In the genomic region with DNA sequence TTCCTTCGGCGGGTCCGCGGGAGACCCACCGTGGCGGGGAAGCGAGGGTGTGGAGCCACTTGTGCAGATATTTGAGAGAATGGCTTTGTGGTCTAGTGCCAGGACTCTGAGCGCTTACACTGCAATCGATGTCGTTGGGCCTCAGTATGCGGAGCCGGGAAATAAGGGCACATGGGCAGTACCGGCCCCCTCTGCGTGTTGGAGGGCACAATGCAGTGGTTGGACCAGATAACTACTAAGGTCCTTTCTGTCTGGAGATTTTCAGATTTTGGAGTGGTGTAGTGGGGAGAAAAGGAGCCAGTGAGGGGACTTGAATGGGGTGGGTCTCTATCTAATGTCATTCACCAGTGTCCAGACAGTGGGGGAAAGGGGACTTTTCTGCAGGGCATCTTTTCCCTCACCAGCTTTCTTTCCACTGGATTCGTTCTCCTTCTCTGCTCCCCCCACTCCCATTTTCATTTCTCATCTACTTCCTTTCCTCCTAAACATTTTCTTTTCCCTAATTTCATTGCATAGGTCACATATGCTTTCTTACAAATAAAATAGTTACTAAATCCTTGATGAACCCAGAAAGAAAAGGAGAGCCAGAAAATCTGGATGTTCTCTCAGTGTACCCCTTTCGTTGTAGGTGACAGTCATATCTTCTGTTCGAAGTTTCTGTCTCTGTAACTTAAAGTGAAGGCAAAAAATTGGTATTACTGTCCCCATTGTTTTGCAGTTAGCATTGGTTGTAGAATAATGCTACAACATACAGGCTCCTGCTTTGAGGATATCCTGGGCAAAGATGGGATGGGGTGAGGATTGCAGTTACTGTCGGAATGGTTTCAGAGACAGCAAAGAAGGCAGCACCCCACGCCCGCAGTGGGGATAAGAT, we compare ENCODE assay signal across 9 cellular contexts. TPM values are rescaled to one million over a fixed set of nuclear protein-coding genes. Genes with fewer than 3 reads are reported as not detected.
DNase-seq lines count a peak whose midpoint lies in the region; ATAC-seq, FAIRE-seq and TF ChIP-seq lines count a peak whose summit lies in the region.
"Had no signal": no experiment of that assay in that cellular context is flagged by ENCODE, and none has a peak within 500 bp of the region (broad histone marks: within the 10 kb centered on the region; RNA-seq: fewer than 3 reads in every experiment).

No MANE protein-coding gene starts in this region.

- no peaks in the 10 kb centered on the region for H3K9me3 ChIP-seq in CD8-positive, alpha-beta memory T cell (ENCODE audit: low read length)
- H3K9me3 ChIP-seq in astrocyte (ENCODE audit: insufficient read depth, low read depth, low read length) (no peaks in the 10 kb centered on the region), lower lobe of right lung (no peaks in the 10 kb centered on the region), vagina (no peaks in the 10 kb centered on the region)

- peaks cover 40% of the 10 kb centered on the region for H3K27me3 ChIP-seq in CD8-positive, alpha-beta memory T cell (ENCODE audit: insufficient read depth, low read length, poor library complexity, severe bottlenecking)
- H3K27me3 ChIP-seq in astrocyte (ENCODE audit: insufficient read depth, low read length) (peaks cover 41% of the 10 kb centered on the region), lower lobe of right lung (ENCODE audit: low read depth) (peaks cover 13% of the 10 kb centered on the region), vagina (no peaks in the 10 kb centered on the region)

- H3K79me2 ChIP-seq in astrocyte (ENCODE audit: insufficient read depth, low read length) = peaks cover 16% of the 10 kb centered on the region

- POLR2A ChIA-PET in CD8-positive, alpha-beta memory T cell (lab: Charles Lee) = interaction anchor here (0.6 kb wide), 1 partner anchor 42 kb away, joined by 5 read pairs; no protein-coding TSS in a partner anchor

- FAIRE-seq in astrocyte (lab: Jason Lieb, UNC) = no peak
- FAIRE-seq: TTC549 had no signal

- H3K4me2 ChIP-seq in astrocyte (ENCODE audit: low read length) = peak overlapping the region; percentile 96

- H3K9ac ChIP-seq in astrocyte (ENCODE audit: low read length) = peak overlapping the region; percentile 96

- H3K4me1 Mint-ChIP-seq in CD8-positive, alpha-beta memory T cell = peaks cover 18 to 32% (median 28%) of the 10 kb centered on the region in 3 donors
- H3K4me1 Mint-ChIP-seq in astrocyte (ENCODE audit: low read depth, unreplicated experiment) = peaks cover 53% of the 10 kb centered on the region

- no peak overlapping the region for H3K27ac ChIP-seq in CD8-positive, alpha-beta memory T cell (ENCODE audit: low read depth, low read length)
- H3K27ac ChIP-seq in astrocyte (ENCODE audit: low read depth, low read length) = peak overlapping the region; percentile 83
- H3K27ac ChIP-seq in lower lobe of right lung = peak overlapping the region; percentile 99
- peak overlapping the region; percentile 99 for H3K27ac ChIP-seq in vagina

- H3K9me3 Mint-ChIP-seq in CD8-positive, alpha-beta memory T cell = no peaks in the 10 kb centered on the region
- no peaks in the 10 kb centered on the region for H3K9me3 Mint-ChIP-seq in astrocyte (ENCODE audit: unreplicated experiment)

- peaks cover 43% of the 10 kb centered on the region for H4K20me1 ChIP-seq in astrocyte (ENCODE audit: insufficient read depth, low read length)

- DNase-seq in CD8-positive, alpha-beta memory T cell = peak in 2 of 5 donors; percentile 7 to 17
- DNase-seq in HT-29 (ENCODE audit: low spot score) (peak; percentile 41), astrocyte (ENCODE audit: low read depth) (no peak), lower lobe of right lung (no peak), vagina (ENCODE audit: extremely low spot score in 2 of 2) (no peak), T-helper 9 cell (no peak)

- peaks cover 40 to 49% of the 10 kb centered on the region in 2 donors for H3K27me3 Mint-ChIP-seq in CD8-positive, alpha-beta memory T cell
- no peaks in the 10 kb centered on the region for H3K27me3 Mint-ChIP-seq in astrocyte (ENCODE audit: low read depth, unreplicated experiment)

- TF ChIP-seq CTCF in astrocyte (IDR thresholded peaks at IDR 0.05; ENCODE audit: insufficient read depth, low read depth, low read length) = no peak
- TF ChIP-seq CTCF in lower lobe of right lung (IDR thresholded peaks at IDR 0.05) = no peak
- TF ChIP-seq CTCF in vagina (IDR thresholded peaks at IDR 0.05) = no peak

- peak overlapping the region; percentile 52 for H3K4me3 ChIP-seq in CD8-positive, alpha-beta memory T cell (ENCODE audit: low read length)
- peak overlapping the region; percentile 70 for H3K4me3 ChIP-seq in astrocyte (ENCODE audit: insufficient read depth, low read depth, low read length)
- H3K4me3 ChIP-seq in lower lobe of right lung = peak overlapping the region; percentile 71
- peak overlapping the region; percentile 78 to 82 for H3K4me3 ChIP-seq in vagina

- H3K36me3 Mint-ChIP-seq in CD8-positive, alpha-beta memory T cell = peaks cover 0 to 7% (median 2%) of the 10 kb centered on the region in 3 donors
- H3K36me3 Mint-ChIP-seq in astrocyte (ENCODE audit: low read depth, unreplicated experiment) = peaks cover 5% of the 10 kb centered on the region

- H3K4me3 Mint-ChIP-seq in CD8-positive, alpha-beta memory T cell = peak overlapping the region; percentile 86 to 96 (median 96)
- peak overlapping the region; percentile 96 for H3K4me3 Mint-ChIP-seq in astrocyte (ENCODE audit: unreplicated experiment)

- no peaks in the 10 kb centered on the region for H3K36me3 ChIP-seq in CD8-positive, alpha-beta memory T cell (ENCODE audit: insufficient read depth, low read length)
- H3K36me3 ChIP-seq in astrocyte (ENCODE audit: insufficient read depth, low read length) = no peaks in the 10 kb centered on the region
- peaks cover 1% of the 10 kb centered on the region for H3K36me3 ChIP-seq in lower lobe of right lung
- H3K36me3 ChIP-seq in vagina = peaks cover 0 to 1% of the 10 kb centered on the region in 2 donors

- H3K27ac Mint-ChIP-seq in CD8-positive, alpha-beta memory T cell = peak overlapping the region in 7 of 8 donors; percentile 11 to 94 (median 46)
- peak overlapping the region; percentile 95 for H3K27ac Mint-ChIP-seq in astrocyte (ENCODE audit: unreplicated experiment)

- intact Hi-C loops in lower lobe of right lung (cut with DNase I) = no loop called here
- intact Hi-C loops in vagina (cut with DNase I) = loop anchor here (10.0 kb wide), 1 partner anchor 135 kb away; no protein-coding TSS in a partner anchor

- H2AFZ ChIP-seq in astrocyte (ENCODE audit: low read depth, low read length) = no peak overlapping the region

- ATAC-seq in lower lobe of right lung (no peak), GM21786 (IDR thresholded peaks at IDR 0.05; ENCODE audit: unreplicated experiment) (no peak), GM21717 (IDR thresholded peaks at IDR 0.05; ENCODE audit: unreplicated experiment) (no peak)

- CTCF ChIA-PET in CD8-positive, alpha-beta memory T cell (lab: Charles Lee) = interaction anchor here (0.7 kb wide), 1 partner anchor 28 kb away, joined by 3 read pairs; no protein-coding TSS in a partner anchor

- peaks cover 26% of the 10 kb centered on the region for H3K4me1 ChIP-seq in CD8-positive, alpha-beta memory T cell (ENCODE audit: insufficient read depth, low read length)
- H3K4me1 ChIP-seq in astrocyte (ENCODE audit: insufficient read depth, low read length) = peaks cover 15% of the 10 kb centered on the region
- peaks cover 39% of the 10 kb centered on the region for H3K4me1 ChIP-seq in lower lobe of right lung
- H3K4me1 ChIP-seq in vagina = peaks cover 44% of the 10 kb centered on the region

- TF ChIP-seq POLR2A in vagina (IDR thresholded peaks at IDR 0.05) = no peak

RNA-seq across cellular contexts. Expression of gene ATF3, which starts 1.4 kb away (rescaled TPM):
- total RNA-seq in CD8-positive, alpha-beta memory T cell = 10 to 100 TPM; 58.8 to 59.0 TPM
- polyA plus RNA-seq in CD8-positive, alpha-beta memory T cell = not detected
- 104 and 105 TPM in 2 replicates for total RNA-seq in HT-29 (2014; rRNA removed; shearing (Covaris generic))
- total RNA-seq in astrocyte (72.5 and 87.6 TPM in 2 replicates), lower lobe of right lung (25.8 TPM), vagina (34.9 TPM)
